ENCODE assay signal across 1 cellular context in genomic region chr1:12637693-12638092, GRCh38.
TF ChIP-seq lines count a peak whose summit lies in the region.

No MANE protein-coding gene starts in this region.

TF ChIP-seq in H1, 55 proteins besides CTCF, POLR2A, EP300 and RAD21:
- TF ChIP-seq SAP30 (IDR thresholded peaks at IDR 0.05; ENCODE audit: insufficient read depth, insufficient replicate concordance, low read length) (no peak), CBX8 (IDR thresholded peaks at IDR 0.05; ENCODE audit: borderline replicate concordance, low read depth, low read length) (no peak), MAFK (IDR thresholded peaks at IDR 0.05; ENCODE audit: low read depth, low read length) (no peak)
